In genomic region chr6:130907687-130908086, GRCh38 we compare ENCODE assay signal across 1 cellular context.
TF ChIP-seq lines count a peak whose summit lies in the region.

No MANE protein-coding gene starts in this region.

TF ChIP-seq in HepG2, 621 proteins besides CTCF, POLR2A, EP300 and RAD21 (continued from another document):
- TF ChIP-seq ATF4 (CRISPR knock-in tag; IDR thresholded peaks at IDR 0.05) (no peak), ZNF773 (CRISPR knock-in tag; IDR thresholded peaks at IDR 0.05; ENCODE audit: borderline replicate concordance) (no peak), NR3C1 (CRISPR knock-in tag; IDR thresholded peaks at IDR 0.05) (no peak), HES4 (CRISPR knock-in tag; IDR thresholded peaks at IDR 0.05; ENCODE audit: borderline replicate concordance) (no peak), ZNF660 (CRISPR knock-in tag; IDR thresholded peaks at IDR 0.05; ENCODE audit: borderline replicate concordance, low read depth) (no peak)
